ENCODE assay signal across 8 cellular contexts in the genomic region with DNA sequence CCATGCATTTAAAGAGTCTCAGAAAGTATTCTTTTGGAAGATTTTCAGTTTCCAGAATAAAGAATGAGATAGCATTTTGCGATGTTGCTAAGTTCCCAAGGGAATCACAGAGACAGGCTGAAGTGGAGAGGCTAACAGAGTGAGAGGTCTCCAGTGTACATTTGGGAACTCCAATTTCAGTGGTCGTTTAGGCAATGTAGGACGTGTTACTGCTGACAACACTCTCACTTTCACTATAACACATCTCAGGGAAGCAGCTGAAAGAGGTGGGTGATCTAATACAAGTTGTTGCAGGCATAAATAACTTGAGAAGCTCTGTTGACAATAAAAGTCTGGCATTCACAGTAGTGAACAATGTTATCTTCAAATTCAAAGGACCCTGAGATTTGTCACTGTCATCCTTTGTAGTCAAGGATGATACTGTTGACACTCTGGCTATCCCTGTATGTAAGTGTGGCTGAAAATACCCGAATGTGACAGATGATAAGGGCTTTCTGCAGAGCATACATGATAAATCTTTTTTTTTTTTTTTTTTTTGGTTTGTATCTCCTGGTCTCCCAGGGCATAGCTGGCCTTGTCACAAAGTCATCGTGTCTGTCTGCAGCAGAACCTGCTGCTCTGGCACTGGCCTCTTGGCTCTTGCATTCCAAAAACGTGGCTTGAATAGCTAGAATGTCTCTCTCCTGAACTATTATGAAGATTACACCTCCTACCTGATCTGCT. TPM values are rescaled to one million over a fixed set of nuclear protein-coding genes. Genes with fewer than 3 reads are reported as not detected.
A peak's percentile ranks its signal among the peaks of the same experiment; 100 is the strongest.
DNase-seq lines count a peak whose midpoint lies in the region; ATAC-seq and TF ChIP-seq lines count a peak whose summit lies in the region.

No MANE protein-coding gene starts in this region.

- CTCF ChIA-PET in HEK293T (lab: Yijun Ruan, JAX) = interaction anchor here (0.7 to 1.2 kb wide), 2 partner anchors 304 to 1324 kb away, joined by 3 to 7 read pairs; no protein-coding TSS in a partner anchor

- ATAC-seq in left ventricle myocardium superior (peak; percentile 91), omental fat pad (ENCODE audit: low FRiP score) (no peak)

- intact Hi-C loops in left ventricle myocardium superior (cut with micrococcal nuclease) = no loop called here

- in situ Hi-C loops in GM13977 (cut with MboI; ENCODE audit: low pct_unique_long_range_greater_than_20kb, low sequenced_read_pairs, unreplicated experiment) = no loop called here

- TF ChIP-seq CTCF in GM13977 (IDR thresholded peaks at IDR 0.05; ENCODE audit: extremely low read depth, insufficient read depth, missing control alignments) (no peak), omental fat pad (IDR thresholded peaks at IDR 0.05) (no peak)

- DNase-seq in GM13977 (ENCODE audit: low spot score) (peak; percentile 13), HEK293T (ENCODE audit: extremely low spot score) (no peak), NCI-H345 (lab: John Stamatoyannopoulos, UW) (peak; percentile 69), left ventricle myocardium superior (peak; percentile 56), HPDE6-E6E7 (ENCODE audit: extremely low spot score) (no peak), T-helper 9 cell (no peak), NCI-H128 (lab: John Stamatoyannopoulos, UW; ENCODE audit: unreplicated experiment) (no peak), omental fat pad (ENCODE audit: low spot score) (no peak)

- POLR2A ChIA-PET in HEK293T (lab: Yijun Ruan, JAX) = interaction anchor here (3.0 kb wide), 1 partner anchor 115 kb away, joined by 9 read pairs; a partner anchor contains a TSS

TF ChIP-seq in HEK293T, 16 proteins besides CTCF, POLR2A, EP300 and RAD21:
- TF ChIP-seq ARNT (IDR thresholded peaks at IDR 0.05) = no peak
- TF ChIP-seq, protein P1, sequence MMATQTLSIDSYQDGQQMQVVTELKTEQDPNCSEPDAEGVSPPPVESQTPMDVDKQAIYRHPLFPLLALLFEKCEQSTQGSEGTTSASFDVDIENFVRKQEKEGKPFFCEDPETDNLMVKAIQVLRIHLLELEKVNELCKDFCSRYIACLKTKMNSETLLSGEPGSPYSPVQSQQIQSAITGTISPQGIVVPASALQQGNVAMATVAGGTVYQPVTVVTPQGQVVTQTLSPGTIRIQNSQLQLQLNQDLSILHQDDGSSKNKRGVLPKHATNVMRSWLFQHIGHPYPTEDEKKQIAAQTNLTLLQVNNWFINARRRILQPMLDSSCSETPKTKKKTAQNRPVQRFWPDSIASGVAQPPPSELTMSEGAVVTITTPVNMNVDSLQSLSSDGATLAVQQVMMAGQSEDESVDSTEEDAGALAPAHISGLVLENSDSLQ (IDR thresholded peaks at IDR 0.05) = 0 out of 2 replicates have a peak, but pooled peaks have one; percentile 8

RNA-seq across cellular contexts. Expression of a gene that starts 50.2 kb away (rescaled TPM):
- total RNA-seq in left ventricle myocardium superior = 0.35 TPM
- total RNA-seq in omental fat pad = under 1 TPM; 0.25 to 0.79 (median 0.50) TPM

Comparison
In these comparisons a context has a peak if more than half of its experiments do, and no peak if none do; other contexts are left out.
1. DNase-seq: peak in GM13977 (single experiment), NCI-H345 (single experiment) and left ventricle myocardium superior (single experiment); none in HEK293T (single experiment), HPDE6-E6E7 (single experiment), T-helper 9 cell (single experiment), NCI-H128 (single experiment) and omental fat pad (single experiment).